Comparison of ENCODE assay signal across 16 cellular contexts in genomic region chr14:104516906-104517305, GRCh38.
"Had no signal": no experiment of that assay in that cellular context is flagged by ENCODE, and none has a peak within 500 bp of the region (broad histone marks: within the 10 kb centered on the region; RNA-seq: fewer than 3 reads in every experiment).

No MANE protein-coding gene starts in this region.

- DNase-seq: effector memory CD8-positive, alpha-beta T cell; erythroblast; foreskin melanocyte; hippocampal formation; kidney glomerular epithelial cell; mammary epithelial cell; naive thymus-derived CD4-positive, alpha-beta T cell; nephron progenitor cell; sigmoid colon; stimulated activated CD4-positive, alpha-beta T cell treated with anti-CD3 and anti-CD28 coated beads, Interleukin-12 subunit alpha, Interleukin-12 subunit beta, amount 100 ng/mL, for 4 hours; stimulated activated naive CD4-positive, alpha-beta T cell; upper lobe of left lung; uterus had no signal

- H3K4me1 Mint-ChIP-seq: nephron progenitor cell had no signal

- H3K27me3 Mint-ChIP-seq: dendritic cell treated with granulocyte-macrophage colony-stimulating factor and Interleukin-4, amounts not matched to agents 40 ng/mL and 50 ng/mL, for 4 days had no signal

- H3K27me3 ChIP-seq: upper lobe of left lung, uterus had no signal

- H3K27ac ChIP-seq: sigmoid colon, stomach, upper lobe of left lung, uterus had no signal

- H3K36me3 ChIP-seq: sigmoid colon, stomach, upper lobe of left lung, uterus had no signal

- H3K27ac Mint-ChIP-seq: dendritic cell treated with granulocyte-macrophage colony-stimulating factor and Interleukin-4, amounts not matched to agents 40 ng/mL and 50 ng/mL, for 4 days; effector memory CD8-positive, alpha-beta T cell; nephron progenitor cell had no signal

- H3K4me3 ChIP-seq: sigmoid colon, skin epidermis, stomach, upper lobe of left lung, uterus had no signal

- ATAC-seq: effector memory CD8-positive, alpha-beta T cell; naive thymus-derived CD4-positive, alpha-beta T cell had no signal

- H3K9me3 Mint-ChIP-seq: dendritic cell treated with granulocyte-macrophage colony-stimulating factor and Interleukin-4, amounts not matched to agents 40 ng/mL and 50 ng/mL, for 4 days; effector memory CD8-positive, alpha-beta T cell had no signal

- H3K4me1 ChIP-seq: sigmoid colon, stomach, upper lobe of left lung, uterus had no signal

- H3K4me3 Mint-ChIP-seq: dendritic cell treated with granulocyte-macrophage colony-stimulating factor and Interleukin-4, amounts not matched to agents 40 ng/mL and 50 ng/mL, for 4 days; effector memory CD8-positive, alpha-beta T cell; naive thymus-derived CD4-positive, alpha-beta T cell; nephron progenitor cell had no signal
